In the genomic region with DNA sequence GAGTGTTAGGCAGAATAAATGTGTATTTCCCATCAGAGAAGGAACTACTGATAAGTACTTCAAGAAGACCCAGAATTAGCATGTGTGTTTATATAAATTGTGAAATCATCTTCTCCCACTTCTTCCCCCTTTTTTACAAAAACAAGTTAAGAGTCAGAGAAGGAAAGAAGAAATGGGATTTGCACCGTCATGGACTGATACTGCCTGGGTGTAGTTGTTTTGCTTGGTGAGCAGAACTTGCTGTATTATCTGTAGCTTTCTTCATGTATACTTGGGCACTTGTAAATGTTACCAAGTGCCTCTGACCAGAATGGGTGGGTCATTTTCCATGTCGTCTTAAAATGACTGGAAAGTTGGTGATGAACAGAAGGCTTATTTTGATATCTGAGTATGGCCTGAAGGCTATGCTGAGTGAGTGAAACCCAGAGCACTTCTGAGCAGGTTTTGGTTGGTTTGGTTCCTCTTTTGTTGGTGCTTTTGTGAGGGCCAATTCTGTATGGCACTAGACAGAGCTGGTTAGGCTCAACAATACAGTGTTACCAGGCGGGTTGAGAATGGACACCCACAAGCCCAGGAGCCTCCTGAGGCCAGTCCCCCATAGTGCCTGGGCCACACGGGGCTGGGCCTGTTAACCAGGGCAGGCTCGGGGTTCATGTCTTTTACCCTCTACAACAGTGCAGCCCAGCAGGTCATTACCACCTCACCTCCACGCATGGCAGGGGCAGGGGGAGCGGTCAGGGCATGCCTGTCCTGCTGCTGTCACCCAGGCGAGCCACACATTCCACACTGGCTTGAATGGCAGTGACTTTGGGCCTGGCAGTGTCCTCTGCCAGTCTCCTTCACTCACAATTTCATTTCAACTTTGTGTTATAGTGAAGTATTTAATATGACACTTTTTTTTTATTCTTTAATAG, we compare ENCODE assay signal across 8 cellular contexts.
DNase-seq lines count a peak whose midpoint lies in the region; ATAC-seq and TF ChIP-seq lines count a peak whose summit lies in the region.

No MANE protein-coding gene starts in this region.

- H3K36me3 ChIP-seq in HEK293 (ENCODE audit: control insufficient read depth in 2 of 2, insufficient read depth in 1 of 2, low read length in 2 of 2) (no peaks in the 10 kb centered on the region), tibial nerve (no peaks in the 10 kb centered on the region)

- POLR2A ChIA-PET in HEK293 (lab: Yijun Ruan, JAX) = no interaction called here

- WGBS in tibial nerve, 2 donors = 74% methylated on average over 8 of the region's 8 CpGs

- DNase-seq in NB4 (ENCODE audit: low read depth) (peak; percentile 60), germinal center (ENCODE audit: low spot score) (peak; percentile 49), tibial nerve (ENCODE audit: low spot score in 2 of 2) (no peak), NCI-H1092 (lab: John Stamatoyannopoulos, UW) (no peak), NCI-H774 (lab: John Stamatoyannopoulos, UW) (no peak), ACHN (no peak)

- CTCF ChIA-PET in HEK293 (lab: Yijun Ruan, JAX) = interaction anchor here (0.6 kb wide), 1 partner anchor 738 kb away, joined by 3 read pairs; no protein-coding TSS in a partner anchor

- no peak overlapping the region for H3K4me3 ChIP-seq in HEK293 (ENCODE audit: low read depth, low read length)
- H3K4me3 ChIP-seq in NB4 (ENCODE audit: low read depth, low read length) = no peak overlapping the region
- no peak overlapping the region for H3K4me3 ChIP-seq in tibial nerve

- H3K27ac ChIP-seq in HEK293 (ENCODE audit: extremely low read depth, low read depth, low read length) (no peak overlapping the region), tibial nerve (peak overlapping the region in 3 of 4 donors; percentile 44 to 80 (median 61))

- ATAC-seq in GM18502 (IDR thresholded peaks at IDR 0.05; ENCODE audit: poor library complexity, unreplicated experiment) = peak; percentile 98

- TF ChIP-seq EP300 in tibial nerve (IDR thresholded peaks at IDR 0.05) = peak in 1 of 2 donors; percentile 54

- H3K27me3 ChIP-seq in tibial nerve = no peaks in the 10 kb centered on the region

- peaks cover 29% of the 10 kb centered on the region for H3K4me1 ChIP-seq in HEK293 (ENCODE audit: control insufficient read depth, insufficient read depth, low read length)
- H3K4me1 ChIP-seq in tibial nerve = peaks cover 3 to 100% (median 67%) of the 10 kb centered on the region in 4 donors

- in situ Hi-C loops in ACHN (cut with HindIII; ENCODE audit: low pct_ligation_motif_present, low pct_unique_long_range_greater_than_20kb, low sequenced_read_pairs) = no loop called here

- H3K9me3 ChIP-seq in HEK293 (ENCODE audit: control insufficient read depth, insufficient read depth, low read depth, low read length) (no peaks in the 10 kb centered on the region), tibial nerve (no peaks in the 10 kb centered on the region)

- no peak for TF ChIP-seq CTCF in HEK293 (tag by site-specific recombination; IDR thresholded peaks at IDR 0.05)
- TF ChIP-seq CTCF in NB4 (IDR thresholded peaks at IDR 0.05; ENCODE audit: low read depth, low read length) = no peak
- no peak for TF ChIP-seq CTCF in tibial nerve (IDR thresholded peaks at IDR 0.05)

- no peak for TF ChIP-seq POLR2A in NB4 (IDR thresholded peaks at IDR 0.05; ENCODE audit: extremely low read depth, insufficient read length)
- TF ChIP-seq POLR2A in tibial nerve (IDR thresholded peaks at IDR 0.05) = no peak

TF ChIP-seq in HEK293, 187 proteins besides CTCF, POLR2A, EP300 and RAD21:
- TF ChIP-seq MYNN (tag by site-specific recombination; IDR thresholded peaks at IDR 0.05; ENCODE audit: borderline replicate concordance) (peak; percentile 33; the same call in 1 of the 2 replicates), GLI2 (tag by site-specific recombination; IDR thresholded peaks at IDR 0.05; ENCODE audit: borderline replicate concordance, low read depth) (no peak), EGR2 (tag by site-specific recombination; IDR thresholded peaks at IDR 0.05; ENCODE audit: low read depth) (no peak), ZIC2 (tag by site-specific recombination; IDR thresholded peaks at IDR 0.05) (peak; percentile 52; the same call in 1 of the 2 replicates)
TF ChIP-seq in HEK293: peak in this region for 2.

Comparison
In these comparisons a context has a peak if more than half of its experiments do, and no peak if none do; other contexts are left out.
1. DNase-seq: peak in NB4 (single experiment) and germinal center (single experiment); none in tibial nerve (0 of 2), NCI-H1092 (single experiment), NCI-H774 (single experiment) and ACHN (single experiment).